ENCODE assay signal across 16 cellular contexts in the genomic region with DNA sequence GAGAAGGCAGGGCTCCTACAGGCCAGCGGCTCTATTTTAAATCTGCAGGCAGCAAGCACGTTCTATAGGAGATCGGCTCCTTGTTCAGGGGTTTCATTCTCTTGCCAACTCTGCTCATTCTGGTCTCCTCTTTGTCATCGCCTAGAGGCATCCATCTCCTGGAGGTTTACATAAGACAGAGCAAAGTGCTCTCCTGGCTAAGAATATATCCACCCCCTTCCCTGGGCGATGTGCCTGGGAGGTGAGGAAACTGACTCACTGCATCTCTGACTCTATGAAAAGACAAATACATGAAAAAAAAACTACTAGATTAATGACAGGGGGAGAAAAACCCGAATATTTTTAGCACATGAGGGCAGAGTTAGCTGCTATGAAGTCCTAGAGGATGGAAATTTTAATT.
DNase-seq lines count a peak whose midpoint lies in the region; ATAC-seq and TF ChIP-seq lines count a peak whose summit lies in the region.
"Had no signal": no experiment of that assay in that cellular context is flagged by ENCODE, and none has a peak within 500 bp of the region (broad histone marks: within the 10 kb centered on the region; RNA-seq: fewer than 3 reads in every experiment).

No MANE protein-coding gene starts in this region.

- H3K4me3 ChIP-seq in fibroblast of the aortic adventitia (ENCODE audit: low read depth, low read length) (no peak overlapping the region), testis (no peak overlapping the region)

- H3K9me3 Mint-ChIP-seq in WTC11: peaks cover 10% of the 10 kb centered on the region
- H3K9me3 Mint-ChIP-seq: activated T-helper 1 cell treated with anti-CD3 and anti-CD28 coated beads, Interleukin-12 subunit alpha, Interleukin-12 subunit beta, Interleukin-2, Interleukin-4 antibody, amounts not matched to agents 30 ng/mL and 10 ng/mL and 1 ng/mL, durations not matched to agents 14 hours and 24 hours and 36 hours had no signal

- no peak for TF ChIP-seq POLR2A in testis (IDR thresholded peaks at IDR 0.05)

- no peak overlapping the region for H3K4me3 Mint-ChIP-seq in WTC11
- H3K4me3 Mint-ChIP-seq: activated B cell treated with CpG ODN at 0.5 μM for 24 hours; activated T-helper 1 cell treated with anti-CD3 and anti-CD28 coated beads, Interleukin-12 subunit alpha, Interleukin-12 subunit beta, Interleukin-2, Interleukin-4 antibody, amounts not matched to agents 30 ng/mL and 10 ng/mL and 1 ng/mL, durations not matched to agents 14 hours and 24 hours and 36 hours; dendritic cell treated with granulocyte-macrophage colony-stimulating factor and Interleukin-4, amounts not matched to agents 40 ng/mL and 50 ng/mL, for 4 days had no signal

- CTCF ChIA-PET in WTC11 (lab: Charles Lee): interaction anchor here (0.9 to 1.6 kb wide), 2 partner anchors 43 to 82 kb away, joined by 3 read pairs; no protein-coding TSS in a partner anchor

- no peak for TF ChIP-seq CTCF in WTC11 (IDR thresholded peaks at IDR 0.05)
- no peak for TF ChIP-seq CTCF in fibroblast of the aortic adventitia (IDR thresholded peaks at IDR 0.05; ENCODE audit: insufficient read depth, low read length)
- TF ChIP-seq CTCF in testis (IDR thresholded peaks at IDR 0.05): no peak

- H3K4me1 Mint-ChIP-seq in WTC11: peaks cover 5% of the 10 kb centered on the region
- H3K4me1 Mint-ChIP-seq: activated B cell treated with CpG ODN at 0.5 μM for 24 hours had no signal

- POLR2A ChIA-PET in WTC11 (lab: Charles Lee): no interaction called here

- H3K4me1 ChIP-seq in testis: no peaks in the 10 kb centered on the region

- no peak overlapping the region for H3K27ac Mint-ChIP-seq in WTC11
- H3K27ac Mint-ChIP-seq: activated B cell treated with CpG ODN at 0.5 μM for 24 hours; activated T-helper 1 cell treated with anti-CD3 and anti-CD28 coated beads, Interleukin-12 subunit alpha, Interleukin-12 subunit beta, Interleukin-2, Interleukin-4 antibody, amounts not matched to agents 30 ng/mL and 10 ng/mL and 1 ng/mL, durations not matched to agents 14 hours and 24 hours and 36 hours; dendritic cell treated with granulocyte-macrophage colony-stimulating factor and Interleukin-4, amounts not matched to agents 40 ng/mL and 50 ng/mL, for 4 days had no signal

- ATAC-seq in WTC11: peak; percentile 26; the same call in 1 of the 2 replicates
- ATAC-seq in HG02870 (IDR thresholded peaks at IDR 0.05; ENCODE audit: unreplicated experiment): no peak
- ATAC-seq: HepG2 had no signal

- no peaks in the 10 kb centered on the region for H3K36me3 Mint-ChIP-seq in WTC11

- H3K9me3 ChIP-seq in testis: no peaks in the 10 kb centered on the region

- no peak overlapping the region for H3K27ac ChIP-seq in testis
- H3K27ac ChIP-seq: 22Rv1 had no signal

- no peaks in the 10 kb centered on the region for H3K36me3 ChIP-seq in testis (ENCODE audit: low read depth, missing control alignments)

- WGBS in testis, 2 donors: 79 to 80% methylated on average over 6 of the region's 6 CpGs

- H3K27me3 ChIP-seq in testis: no peaks in the 10 kb centered on the region

- DNase-seq in NCI-H2081 (lab: John Stamatoyannopoulos, UW) (peak; percentile 40 to 63), NCI-H2081 treated with DMSO at 0.1 percent for 48 hours (lab: John Stamatoyannopoulos, UW) (no peak), WTC11 (ENCODE audit: low spot score) (no peak), fibroblast of the aortic adventitia (ENCODE audit: low read depth) (peak; percentile 94), stromal cell of bone marrow (ENCODE audit: low read depth) (peak; percentile 42), DMS79 (lab: John Stamatoyannopoulos, UW) (no peak), testis (no peak)
- DNase-seq: activated B cell treated with CpG ODN at 0.5 μM for 24 hours, GDM1, NCI-H1694 treated with DMSO at 0.1 percent for 48 hours, small intestine had no signal

- no peaks in the 10 kb centered on the region for H3K27me3 Mint-ChIP-seq in WTC11 (ENCODE audit: low read depth)

- intact Hi-C loops in testis (cut with DNase I; ENCODE audit: low total_unique reads): no loop called here

TF ChIP-seq in WTC11, 78 proteins besides CTCF, POLR2A, EP300 and RAD21 (continues in another document):
- no peak for TF ChIP-seq OVOL2 (CRISPR knock-in tag; IDR thresholded peaks at IDR 0.05; ENCODE audit: borderline replicate concordance)
- no peak for TF ChIP-seq RELA (CRISPR knock-in tag; IDR thresholded peaks at IDR 0.05; ENCODE audit: borderline replicate concordance)
- TF ChIP-seq, protein P1, sequence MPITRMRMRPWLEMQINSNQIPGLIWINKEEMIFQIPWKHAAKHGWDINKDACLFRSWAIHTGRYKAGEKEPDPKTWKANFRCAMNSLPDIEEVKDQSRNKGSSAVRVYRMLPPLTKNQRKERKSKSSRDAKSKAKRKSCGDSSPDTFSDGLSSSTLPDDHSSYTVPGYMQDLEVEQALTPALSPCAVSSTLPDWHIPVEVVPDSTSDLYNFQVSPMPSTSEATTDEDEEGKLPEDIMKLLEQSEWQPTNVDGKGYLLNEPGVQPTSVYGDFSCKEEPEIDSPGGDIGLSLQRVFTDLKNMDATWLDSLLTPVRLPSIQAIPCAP (CRISPR knock-in tag; IDR thresholded peaks at IDR 0.05): no peak
- TF ChIP-seq GTF2I (CRISPR knock-in tag; conservative IDR thresholded peaks at IDR 0.05): no peak
- TF ChIP-seq CREM (CRISPR knock-in tag; IDR thresholded peaks at IDR 0.05): no peak
- TF ChIP-seq, protein P2, sequence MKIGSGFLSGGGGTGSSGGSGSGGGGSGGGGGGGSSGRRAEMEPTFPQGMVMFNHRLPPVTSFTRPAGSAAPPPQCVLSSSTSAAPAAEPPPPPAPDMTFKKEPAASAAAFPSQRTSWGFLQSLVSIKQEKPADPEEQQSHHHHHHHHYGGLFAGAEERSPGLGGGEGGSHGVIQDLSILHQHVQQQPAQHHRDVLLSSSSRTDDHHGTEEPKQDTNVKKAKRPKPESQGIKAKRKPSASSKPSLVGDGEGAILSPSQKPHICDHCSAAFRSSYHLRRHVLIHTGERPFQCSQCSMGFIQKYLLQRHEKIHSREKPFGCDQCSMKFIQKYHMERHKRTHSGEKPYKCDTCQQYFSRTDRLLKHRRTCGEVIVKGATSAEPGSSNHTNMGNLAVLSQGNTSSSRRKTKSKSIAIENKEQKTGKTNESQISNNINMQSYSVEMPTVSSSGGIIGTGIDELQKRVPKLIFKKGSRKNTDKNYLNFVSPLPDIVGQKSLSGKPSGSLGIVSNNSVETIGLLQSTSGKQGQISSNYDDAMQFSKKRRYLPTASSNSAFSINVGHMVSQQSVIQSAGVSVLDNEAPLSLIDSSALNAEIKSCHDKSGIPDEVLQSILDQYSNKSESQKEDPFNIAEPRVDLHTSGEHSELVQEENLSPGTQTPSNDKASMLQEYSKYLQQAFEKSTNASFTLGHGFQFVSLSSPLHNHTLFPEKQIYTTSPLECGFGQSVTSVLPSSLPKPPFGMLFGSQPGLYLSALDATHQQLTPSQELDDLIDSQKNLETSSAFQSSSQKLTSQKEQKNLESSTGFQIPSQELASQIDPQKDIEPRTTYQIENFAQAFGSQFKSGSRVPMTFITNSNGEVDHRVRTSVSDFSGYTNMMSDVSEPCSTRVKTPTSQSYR (CRISPR knock-in tag; IDR thresholded peaks at IDR 0.05): no peak
- no peak for TF ChIP-seq TEAD1 (CRISPR knock-in tag; IDR thresholded peaks at IDR 0.05)
- TF ChIP-seq, protein P3, sequence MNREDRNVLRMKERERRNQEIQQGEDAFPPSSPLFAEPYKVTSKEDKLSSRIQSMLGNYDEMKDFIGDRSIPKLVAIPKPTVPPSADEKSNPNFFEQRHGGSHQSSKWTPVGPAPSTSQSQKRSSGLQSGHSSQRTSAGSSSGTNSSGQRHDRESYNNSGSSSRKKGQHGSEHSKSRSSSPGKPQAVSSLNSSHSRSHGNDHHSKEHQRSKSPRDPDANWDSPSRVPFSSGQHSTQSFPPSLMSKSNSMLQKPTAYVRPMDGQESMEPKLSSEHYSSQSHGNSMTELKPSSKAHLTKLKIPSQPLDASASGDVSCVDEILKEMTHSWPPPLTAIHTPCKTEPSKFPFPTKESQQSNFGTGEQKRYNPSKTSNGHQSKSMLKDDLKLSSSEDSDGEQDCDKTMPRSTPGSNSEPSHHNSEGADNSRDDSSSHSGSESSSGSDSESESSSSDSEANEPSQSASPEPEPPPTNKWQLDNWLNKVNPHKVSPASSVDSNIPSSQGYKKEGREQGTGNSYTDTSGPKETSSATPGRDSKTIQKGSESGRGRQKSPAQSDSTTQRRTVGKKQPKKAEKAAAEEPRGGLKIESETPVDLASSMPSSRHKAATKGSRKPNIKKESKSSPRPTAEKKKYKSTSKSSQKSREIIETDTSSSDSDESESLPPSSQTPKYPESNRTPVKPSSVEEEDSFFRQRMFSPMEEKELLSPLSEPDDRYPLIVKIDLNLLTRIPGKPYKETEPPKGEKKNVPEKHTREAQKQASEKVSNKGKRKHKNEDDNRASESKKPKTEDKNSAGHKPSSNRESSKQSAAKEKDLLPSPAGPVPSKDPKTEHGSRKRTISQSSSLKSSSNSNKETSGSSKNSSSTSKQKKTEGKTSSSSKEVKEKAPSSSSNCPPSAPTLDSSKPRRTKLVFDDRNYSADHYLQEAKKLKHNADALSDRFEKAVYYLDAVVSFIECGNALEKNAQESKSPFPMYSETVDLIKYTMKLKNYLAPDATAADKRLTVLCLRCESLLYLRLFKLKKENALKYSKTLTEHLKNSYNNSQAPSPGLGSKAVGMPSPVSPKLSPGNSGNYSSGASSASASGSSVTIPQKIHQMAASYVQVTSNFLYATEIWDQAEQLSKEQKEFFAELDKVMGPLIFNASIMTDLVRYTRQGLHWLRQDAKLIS (CRISPR knock-in tag; IDR thresholded peaks at IDR 0.05; ENCODE audit: borderline replicate concordance): no peak

Comparison
In these comparisons a context has a peak if more than half of its experiments do, and no peak if none do; other contexts are left out.
1. DNase-seq: peak in NCI-H2081 (2 of 2), fibroblast of the aortic adventitia (single experiment) and stromal cell of bone marrow (single experiment); none in NCI-H2081 treated with DMSO at 0.1 percent for 48 hours (single experiment), WTC11 (single experiment), DMS79 (single experiment) and testis (single experiment).